15 cellular contexts compared by ENCODE assay signal in genomic region chr7:8773518-8773917, GRCh38.
"Had no signal": no experiment of that assay in that cellular context is flagged by ENCODE, and none has a peak within 500 bp of the region (broad histone marks: within the 10 kb centered on the region; RNA-seq: fewer than 3 reads in every experiment).

No MANE protein-coding gene starts in this region.

- ATAC-seq: foreskin keratinocyte; gastroesophageal sphincter; heart left ventricle; left lobe of liver; natural killer cell treated with Interleukin-12 subunit alpha and Interleukin-12 subunit beta and Interleukin-15 and Interleukin-18, amount 100 ng/mL, for 72 hours; pancreas; right lobe of liver; stimulated activated naive B cell treated with anti-CD40 and anti-IgM and Interleukin-4, amounts not matched to agents 10 μg/mL and 1 μg/mL and 100 μg/mL, for 72 hours had no signal

- DNase-seq: effector memory CD4-positive, alpha-beta T cell; foreskin keratinocyte; heart left ventricle; kidney; naive B cell; pancreas; right lobe of liver; small intestine; stimulated activated CD4-positive, alpha-beta T cell treated with anti-CD3 and anti-CD28 coated beads, Interleukin-15, amount 100 ng/mL, for 24 hours; stimulated activated CD4-positive, alpha-beta T cell treated with anti-CD3 and anti-CD28 coated beads, Interleukin-2, amount 100 ng/mL, for 48 hours; stimulated activated naive B cell treated with anti-CD40 and anti-IgM and Interleukin-4, amounts not matched to agents 10 μg/mL and 1 μg/mL and 100 μg/mL, for 72 hours; upper lobe of left lung had no signal
